ENCODE assay signal across 9 cellular contexts in genomic region chr18:46028536-46028891, GRCh38. TPM values are rescaled to one million over a fixed set of nuclear protein-coding genes. Genes with fewer than 3 reads are reported as not detected.
A peak's percentile ranks its signal among the peaks of the same experiment; 100 is the strongest.
DNase-seq lines count a peak whose midpoint lies in the region; ATAC-seq and TF ChIP-seq lines count a peak whose summit lies in the region.
"Had no signal": no experiment of that assay in that cellular context is flagged by ENCODE, and none has a peak within 500 bp of the region (broad histone marks: within the 10 kb centered on the region; RNA-seq: fewer than 3 reads in every experiment).

No MANE protein-coding gene starts in this region.

- TF ChIP-seq EP300 in tibial nerve (IDR thresholded peaks at IDR 0.05) = no peak

- no peaks in the 10 kb centered on the region for H3K36me3 ChIP-seq in brain microvascular endothelial cell (replicated peaks)
- no peaks in the 10 kb centered on the region for H3K36me3 ChIP-seq in mesendoderm (ENCODE audit: control insufficient read depth, insufficient read depth, low read length)
- no peaks in the 10 kb centered on the region for H3K36me3 ChIP-seq in tibial nerve

- H3K4me1 Mint-ChIP-seq in activated naive CD4-positive, alpha-beta T cell treated with anti-CD3 and anti-CD28 coated beads for 36 hours (ENCODE audit: low read depth) = peaks cover 14% of the 10 kb centered on the region

- H3K4ac ChIP-seq in mesendoderm (ENCODE audit: low read depth, low read length) = no peak overlapping the region

- no peaks in the 10 kb centered on the region for H3K9me3 ChIP-seq in tibial nerve

- no peak overlapping the region for H3K23ac ChIP-seq in mesendoderm (ENCODE audit: low read length)

- H3K27me3 Mint-ChIP-seq in activated naive CD4-positive, alpha-beta T cell treated with anti-CD3 and anti-CD28 coated beads for 36 hours (ENCODE audit: low read depth) = peaks cover 6% of the 10 kb centered on the region

- no peak overlapping the region for H2BK5ac ChIP-seq in mesendoderm (ENCODE audit: low read length)

- peak overlapping the region; percentile 75 for H3K18ac ChIP-seq in mesendoderm (ENCODE audit: low read length)

- in situ Hi-C loops in brain microvascular endothelial cell (cut with HindIII; ENCODE audit: low pct_ligation_motif_present, low sequenced_read_pairs) = no loop called here

- peak overlapping the region; percentile 84 for H3K56ac ChIP-seq in mesendoderm (ENCODE audit: low read length)

- no peak overlapping the region for H2BK120ac ChIP-seq in mesendoderm (ENCODE audit: low read depth, low read length)

- H3K4me2 ChIP-seq in mesendoderm (ENCODE audit: low read length) = peak overlapping the region; percentile 74

- peaks cover 5% of the 10 kb centered on the region for H3K36me3 Mint-ChIP-seq in activated naive CD4-positive, alpha-beta T cell treated with anti-CD3 and anti-CD28 coated beads for 36 hours (ENCODE audit: low read depth)

- ATAC-seq in GM21576 (IDR thresholded peaks at IDR 0.05; ENCODE audit: unreplicated experiment) = no peak

- CTCF ChIA-PET in activated naive CD4-positive, alpha-beta T cell treated with anti-CD3 and anti-CD28 coated beads for 36 hours (lab: Charles Lee) = interaction anchor here (2.8 kb wide), 1 partner anchor 45 kb away, joined by 7 read pairs; no protein-coding TSS in a partner anchor

- no peak overlapping the region for H4K8ac ChIP-seq in mesendoderm (ENCODE audit: low read depth, low read length)

- WGBS in mesendoderm (ENCODE audit: extremely low coverage, insufficient coverage, low lambda C conversion rate) = 100% methylated on average over 2 of the region's 7 CpGs
- WGBS in tibial nerve, 2 donors = 60 to 64% methylated on average over 7 of the region's 7 CpGs

- H3K9me3 Mint-ChIP-seq in activated naive CD4-positive, alpha-beta T cell treated with anti-CD3 and anti-CD28 coated beads for 36 hours = no peaks in the 10 kb centered on the region

- no peak overlapping the region for H2BK15ac ChIP-seq in mesendoderm (replicated peaks; ENCODE audit: low read depth)

- H2AK5ac ChIP-seq in mesendoderm (ENCODE audit: low read length) = no peak overlapping the region

- H3K4me1 ChIP-seq in mesendoderm (ENCODE audit: control insufficient read depth, low read depth, low read length) (no peaks in the 10 kb centered on the region), tibial nerve (peaks cover 0 to 13% (median 2%) of the 10 kb centered on the region in 4 donors)

- TF ChIP-seq POLR2A in tibial nerve (IDR thresholded peaks at IDR 0.05) = no peak

- H3K79me2 ChIP-seq in mesendoderm (ENCODE audit: control insufficient read depth, insufficient read depth, low read length) = no peaks in the 10 kb centered on the region

- no peak overlapping the region for H4K5ac ChIP-seq in mesendoderm (ENCODE audit: low read length)

- peak overlapping the region; percentile 78 for H3K27ac Mint-ChIP-seq in activated naive CD4-positive, alpha-beta T cell treated with anti-CD3 and anti-CD28 coated beads for 36 hours

- TF ChIP-seq CTCF in brain microvascular endothelial cell (IDR thresholded peaks at IDR 0.05; ENCODE audit: low read depth, low read length, missing control alignments) = no peak
- TF ChIP-seq CTCF in tibial nerve (IDR thresholded peaks at IDR 0.05) = no peak

- H3K27me3 ChIP-seq in brain microvascular endothelial cell (replicated peaks) (no peaks in the 10 kb centered on the region), mesendoderm (ENCODE audit: insufficient read depth, low read length, poor library complexity) (peaks cover 12% of the 10 kb centered on the region), tibial nerve (no peaks in the 10 kb centered on the region)

- H3K27ac ChIP-seq in brain microvascular endothelial cell (no peak overlapping the region), mesendoderm (ENCODE audit: low read depth, low read length) (no peak overlapping the region), tibial nerve (peak overlapping the region in 2 of 4 donors; percentile 55 to 65)

- no peak for DNase-seq in activated naive CD4-positive, alpha-beta T cell treated with anti-CD3 and anti-CD28 coated beads for 36 hours
- no peak for DNase-seq in activated naive CD4-positive, alpha-beta T cell treated with Interleukin-2 at 50 U/mL for 16 hours
- no peak for DNase-seq in brain microvascular endothelial cell
- DNase-seq in mesendoderm = no peak
- DNase-seq in tibial nerve (ENCODE audit: low spot score in 2 of 2) = no peak
- DNase-seq in NCI-H1436 (lab: John Stamatoyannopoulos, UW) = no peak
- no peak for DNase-seq in kidney glomerular epithelial cell (lab: John Stamatoyannopoulos, UW)
- DNase-seq: NCI-H1694 treated with DMSO at 0.1 percent for 48 hours had no signal

- H3K4me3 ChIP-seq in brain microvascular endothelial cell (ENCODE audit: low read depth, low read length) = peak overlapping the region; percentile 56
- H3K4me3 ChIP-seq in mesendoderm (ENCODE audit: low read length) = no peak overlapping the region
- H3K4me3 ChIP-seq in tibial nerve = peak overlapping the region; percentile 41 to 61 (median 54)

- H3K9ac ChIP-seq in mesendoderm (ENCODE audit: low read length) = peak overlapping the region; percentile 68

- H3K4me3 Mint-ChIP-seq in activated naive CD4-positive, alpha-beta T cell treated with anti-CD3 and anti-CD28 coated beads for 36 hours = peak overlapping the region; percentile 81

- intact Hi-C loops in activated naive CD4-positive, alpha-beta T cell treated with anti-CD3 and anti-CD28 coated beads for 36 hours (cut with micrococcal nuclease) = loop anchor here (1.0 kb wide), 4 partner anchors 27 to 61 kb away; partner anchors contain the start of gene EPG5

- H3K79me1 ChIP-seq in mesendoderm (ENCODE audit: low read length) = no peaks in the 10 kb centered on the region

RNA-seq across cellular contexts. Expression of gene PSTPIP2, which starts 43.5 kb away (rescaled TPM):
- 10 to 100 TPM; 14.3 TPM for total RNA-seq in activated naive CD4-positive, alpha-beta T cell treated with anti-CD3 and anti-CD28 coated beads for 36 hours
- polyA plus RNA-seq in mesendoderm (2013, experiment 1 of 2) = 1.7 TPM
- 1.9 TPM for polyA plus RNA-seq in mesendoderm (2013, experiment 2 of 2)
- 1 to 10 TPM; 5.4 to 9.9 (median 7.1) TPM for total RNA-seq in tibial nerve
